21 cellular contexts compared by ENCODE assay signal in the genomic region with DNA sequence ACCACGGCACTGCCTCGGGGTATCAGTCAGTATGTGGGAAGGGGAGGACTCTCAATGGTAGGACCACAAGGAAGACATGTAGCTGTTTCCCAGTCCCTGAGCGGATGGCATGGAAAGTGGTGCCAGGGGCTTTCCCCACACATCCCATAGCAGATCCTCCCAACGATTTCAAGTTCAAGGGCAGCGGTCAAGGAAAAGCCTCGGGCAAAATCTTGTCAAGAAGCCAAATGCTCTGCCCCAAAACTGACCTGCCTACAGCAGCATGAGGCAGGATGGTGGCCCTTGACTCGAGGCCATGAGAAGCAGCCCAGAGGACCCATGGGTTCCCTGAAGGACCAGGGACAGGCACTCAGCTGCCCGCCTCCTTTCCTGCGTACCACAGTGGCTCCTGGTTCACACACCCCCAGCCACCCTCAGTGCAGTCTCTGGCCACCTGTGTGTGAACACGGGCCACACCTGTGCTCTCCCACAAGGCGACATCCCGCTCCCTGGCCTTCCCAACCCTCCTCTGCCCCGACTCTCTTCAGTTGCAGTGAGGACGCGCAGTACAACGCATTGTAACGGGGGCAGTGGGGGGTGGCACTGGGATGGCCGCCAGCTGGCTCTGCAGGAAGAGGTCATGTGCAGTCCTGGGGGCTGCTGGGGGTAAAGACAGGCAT. TPM values are rescaled to one million over a fixed set of nuclear protein-coding genes. Genes with fewer than 3 reads are reported as not detected.
A peak's percentile ranks its signal among the peaks of the same experiment; 100 is the strongest.
DNase-seq lines count a peak whose midpoint lies in the region; ATAC-seq, FAIRE-seq and TF ChIP-seq lines count a peak whose summit lies in the region.
"Had no signal": no experiment of that assay in that cellular context is flagged by ENCODE, and none has a peak within 500 bp of the region (broad histone marks: within the 10 kb centered on the region; RNA-seq: fewer than 3 reads in every experiment).

No MANE protein-coding gene starts in this region.

- dilution Hi-C loops in mammary epithelial cell (cut with HindIII; ENCODE audit: low sequenced_read_pairs), result no loop called here

- H3K4me3 ChIP-seq in breast epithelium, result no peak overlapping the region
- no peak overlapping the region for H3K4me3 ChIP-seq in mammary epithelial cell (replicated peaks in 1 of 3; ENCODE audit: insufficient read depth in 1 of 3, low read depth in 2 of 3, low read length in 3 of 3)
- no peak overlapping the region for H3K4me3 ChIP-seq in fibroblast of lung (replicated peaks in 1 of 4; ENCODE audit: control extremely low read depth in 1 of 4, insufficient read depth in 1 of 4, low read depth in 3 of 4, low read length in 4 of 4)
- no peak overlapping the region for H3K4me3 ChIP-seq in pancreas
- no peak overlapping the region for H3K4me3 ChIP-seq in thyroid gland (replicated peaks in 1 of 3)
- H3K4me3 ChIP-seq: MG63, transverse colon had no signal

- in situ Hi-C loops in mammary epithelial cell (cut with MboI; ENCODE audit: low sequenced_read_pairs in 2 of 2), result no loop called here
- in situ Hi-C loops in GM13977 (cut with MboI; ENCODE audit: low pct_unique_long_range_greater_than_20kb, low sequenced_read_pairs, unreplicated experiment), result no loop called here

- H3K27ac ChIP-seq in breast epithelium, result peak overlapping the region; percentile 80 to 83
- no peak overlapping the region for H3K27ac ChIP-seq in mammary epithelial cell (ENCODE audit: insufficient read depth, low read depth, low read length)
- H3K27ac ChIP-seq in fibroblast of lung (ENCODE audit: insufficient read depth, low read length), result peak overlapping the region; percentile 23
- H3K27ac ChIP-seq in pancreas, result peak overlapping the region; percentile 22 to 79 (median 65)
- H3K27ac ChIP-seq in thyroid gland, result peak overlapping the region; percentile 63 to 80 (median 70)

- DNase-seq in breast epithelium (ENCODE audit: low spot score in 2 of 2) (no peak), mammary epithelial cell (no peak), fibroblast of lung (ENCODE audit: low read depth in 2 of 2) (no peak), pancreas (peak in 4 of 6 donors; percentile 48 to 70 (median 56)), thyroid gland (peak in 1 of 2 donors; percentile 21), GM13977 (ENCODE audit: low spot score) (no peak), NCI-H2227 treated with DMSO at 0.1 percent for 48 hours (lab: John Stamatoyannopoulos, UW) (no peak)
- DNase-seq: 8988T; activated CD4-positive, CD25-positive, alpha-beta regulatory T cell treated with anti-CD3 and anti-CD28 coated beads, Interleukin-2, amount 50 U/mL, for 72 hours; activated CD8-positive, alpha-beta T cell treated with anti-CD3 and anti-CD28 coated beads for 36 hours; DMS79 treated with DMSO at 0.1 percent for 48 hours; HCEC 1CT; MG63; NCI-H1417; NCI-H2107; NCI-H526; stimulated activated CD4-positive, alpha-beta T cell treated with anti-CD3 and anti-CD28 coated beads, Interleukin-1b, Interleukin-23, amount 100 ng/mL, for 48 hours; stimulated activated naive B cell treated with anti-CD40 and anti-IgM and Interleukin-4, amounts not matched to agents 10 μg/mL and 1 μg/mL and 100 μg/mL, for 72 hours; SW 1271; transverse colon had no signal

- ATAC-seq in pancreas (peak; percentile 35 to 56 (median 42)), HG03175 (IDR thresholded peaks at IDR 0.05; ENCODE audit: unreplicated experiment) (no peak)
- ATAC-seq: activated CD8-positive, alpha-beta T cell treated with anti-CD3 and anti-CD28 coated beads for 36 hours; stimulated activated naive B cell treated with anti-CD40 and anti-IgM and Interleukin-4, amounts not matched to agents 10 μg/mL and 1 μg/mL and 100 μg/mL, for 72 hours had no signal

- H3K9ac ChIP-seq in mammary epithelial cell (ENCODE audit: insufficient read depth, low read length) (no peak overlapping the region), fibroblast of lung (ENCODE audit: insufficient read depth, low read length) (no peak overlapping the region)

- BruUV-seq in mammary epithelial cell (replicated peaks; lab: Mats Ljungman, UMichigan), result no TSS peak

- CTCF ChIA-PET in mammary epithelial cell (lab: Charles Lee; ENCODE audit: low non-redundant PET), result no interaction called here

- peaks cover 0 to 48% of the 10 kb centered on the region in 2 donors for H3K4me1 ChIP-seq in breast epithelium
- H3K4me1 ChIP-seq in mammary epithelial cell (ENCODE audit: insufficient read depth, low read length), result peaks cover 16% of the 10 kb centered on the region
- peaks cover 19% of the 10 kb centered on the region for H3K4me1 ChIP-seq in fibroblast of lung (ENCODE audit: control insufficient read depth, extremely low read depth, insufficient read depth, low read length)
- H3K4me1 ChIP-seq in pancreas, result peaks cover 59 to 72% (median 69%) of the 10 kb centered on the region in 3 donors
- H3K4me1 ChIP-seq in thyroid gland, result peaks cover 65 to 86% of the 10 kb centered on the region in 2 donors

- H3K79me2 ChIP-seq in mammary epithelial cell (ENCODE audit: insufficient read depth, low read length), result peaks cover 100% of the 10 kb centered on the region
- peaks cover 85% of the 10 kb centered on the region for H3K79me2 ChIP-seq in fibroblast of lung (ENCODE audit: control insufficient read depth, insufficient read depth, low read length)

- intact Hi-C loops in breast epithelium (cut with DNase I; ENCODE audit: low total_unique reads), result loop anchor here (5.0 kb wide), 1 partner anchor 279 kb away; no protein-coding TSS in a partner anchor
- intact Hi-C loops in mammary epithelial cell (cut with micrococcal nuclease), result no loop called here
- intact Hi-C loops in pancreas (cut with DNase I), result no loop called here
- intact Hi-C loops in thyroid gland (cut with DNase I), result no loop called here

- H2AFZ ChIP-seq in mammary epithelial cell (ENCODE audit: low read depth, low read length), result no peak overlapping the region
- no peak overlapping the region for H2AFZ ChIP-seq in fibroblast of lung (ENCODE audit: low read length)

- no peak for FAIRE-seq in pancreas (lab: Jason Lieb, UNC)

- TF ChIP-seq POLR2A in breast epithelium (IDR thresholded peaks at IDR 0.05) (no peak), thyroid gland (IDR thresholded peaks at IDR 0.05) (no peak)

- TF ChIP-seq CTCF in breast epithelium (IDR thresholded peaks at IDR 0.05) (no peak), mammary epithelial cell (conservative IDR thresholded peaks at IDR 0.05 in 1 of 2, IDR thresholded peaks at IDR 0.05 in 1 of 2; ENCODE audit: extremely low read depth in 1 of 2, insufficient read depth in 1 of 2, low read depth in 1 of 2, low read length in 2 of 2) (no peak), fibroblast of lung (conservative IDR thresholded peaks at IDR 0.05 in 1 of 2, IDR thresholded peaks at IDR 0.05 in 1 of 2; ENCODE audit: low read depth in 1 of 2, low read length in 2 of 2) (no peak), pancreas (IDR thresholded peaks at IDR 0.05) (no peak), thyroid gland (IDR thresholded peaks at IDR 0.05) (no peak), GM13977 (IDR thresholded peaks at IDR 0.05; ENCODE audit: extremely low read depth, insufficient read depth, missing control alignments) (no peak)

- H3K4me2 ChIP-seq in mammary epithelial cell (ENCODE audit: insufficient read depth, low read depth, low read length), result no peak overlapping the region
- H3K4me2 ChIP-seq in fibroblast of lung (ENCODE audit: extremely low read depth, insufficient read depth, low read length), result no peak overlapping the region

- WGBS in mammary epithelial cell (ENCODE audit: low coverage, missing lambda C conversion rate), result 26% methylated on average over 4 of the region's 18 CpGs
- WGBS in pancreas, 2 donors, result 42 to 45% methylated on average over 18 of the region's 18 CpGs
- 68 to 82% methylated on average over 14 to 15 of the region's 18 CpGs for WGBS in thyroid gland, 2 donors

- H4K20me1 ChIP-seq in mammary epithelial cell (ENCODE audit: insufficient read depth, low read length) (peaks cover 8% of the 10 kb centered on the region), fibroblast of lung (ENCODE audit: control insufficient read depth, extremely low read depth, insufficient read depth, low read length) (no peaks in the 10 kb centered on the region)

- H3K27me3 ChIP-seq in breast epithelium, result no peaks in the 10 kb centered on the region
- no peaks in the 10 kb centered on the region for H3K27me3 ChIP-seq in mammary epithelial cell (ENCODE audit: insufficient read depth, low read length)
- H3K27me3 ChIP-seq in fibroblast of lung (ENCODE audit: control insufficient read depth, insufficient read depth, low read length), result no peaks in the 10 kb centered on the region
- H3K27me3 ChIP-seq in pancreas, result no peaks in the 10 kb centered on the region
- no peaks in the 10 kb centered on the region for H3K27me3 ChIP-seq in thyroid gland
- H3K27me3 ChIP-seq: MG63, transverse colon had no signal

- H3K9me3 ChIP-seq in breast epithelium (no peaks in the 10 kb centered on the region), mammary epithelial cell (replicated peaks; ENCODE audit: insufficient read depth, low read length) (no peaks in the 10 kb centered on the region), fibroblast of lung (ENCODE audit: control insufficient read depth, insufficient read depth, low read depth, low read length) (no peaks in the 10 kb centered on the region), pancreas (no peaks in the 10 kb centered on the region), thyroid gland (no peaks in the 10 kb centered on the region)
- H3K9me3 ChIP-seq: MG63, transverse colon had no signal

- H3K36me3 ChIP-seq in breast epithelium (no peaks in the 10 kb centered on the region), mammary epithelial cell (ENCODE audit: insufficient read depth, low read length) (peaks cover 5% of the 10 kb centered on the region), fibroblast of lung (ENCODE audit: control insufficient read depth, insufficient read depth, low read length) (peaks cover 2% of the 10 kb centered on the region), pancreas (no peaks in the 10 kb centered on the region), thyroid gland (no peaks in the 10 kb centered on the region)
- H3K36me3 ChIP-seq: transverse colon had no signal

RNA-seq across cellular contexts. Expression of a gene that starts 43.6 kb away (rescaled TPM):
- total RNA-seq in breast epithelium (10 to 100 TPM; 53.1 to 91.2 (median 65.9) TPM), mammary epithelial cell (100 to 1,000 TPM; 111 to 126 TPM), fibroblast of lung (56.8 and 73.3 TPM in 2 replicates), pancreas (10 to 100 TPM; 29.0 to 60.8 (median 32.4) TPM), thyroid gland (100 to 1,000 TPM in 3 of 4 donors, 10 to 100 TPM in 1; 92.4 to 136 (median 125) TPM)
- polyA plus RNA-seq in mammary epithelial cell (141 TPM), fibroblast of lung (72.1 and 91.0 TPM in 2 replicates), pancreas (10 to 100 TPM; 21.4 to 22.2 TPM)
- polyA minus RNA-seq in mammary epithelial cell (123 TPM), fibroblast of lung (ENCODE audit: low replicate concordance) (130 and 131 TPM in 2 replicates)
- polyA plus RNA-seq in fibroblast of lung (2012), result 53.0 and 60.4 TPM in 2 replicates

Comparison
In these comparisons a context has a peak if more than half of its experiments do, and no peak if none do; other contexts are left out.
1. DNase-seq: peak in pancreas (4 of 6); none in breast epithelium (0 of 2), mammary epithelial cell (single experiment), fibroblast of lung (0 of 2), GM13977 (single experiment) and NCI-H2227 treated with DMSO at 0.1 percent for 48 hours (single experiment).